ENCODE assay signal across 8 cellular contexts in the genomic region with DNA sequence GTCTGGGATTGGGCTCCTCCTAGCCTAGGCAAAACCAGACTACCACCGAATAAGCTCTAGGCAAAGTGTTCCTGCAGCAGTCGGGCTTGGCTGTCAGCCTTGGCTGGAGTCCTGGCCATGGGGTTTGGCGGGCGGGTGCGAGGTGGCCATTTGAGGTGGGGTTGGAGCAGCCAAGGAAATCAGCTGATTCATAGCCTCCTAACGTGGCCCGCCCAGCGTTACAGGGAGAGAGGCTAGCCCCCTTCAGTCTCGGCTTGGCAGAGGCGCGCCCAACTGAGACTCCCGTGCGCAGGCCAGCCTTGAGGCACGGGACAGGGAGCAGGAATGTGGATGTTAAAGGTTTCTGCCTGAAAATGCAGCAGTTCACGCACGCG. TPM values are rescaled to one million over a fixed set of nuclear protein-coding genes. Genes with fewer than 3 reads are reported as not detected.
DNase-seq lines count a peak whose midpoint lies in the region; ATAC-seq lines count a peak whose summit lies in the region.

No MANE protein-coding gene starts in this region.

- H3K36me3 Mint-ChIP-seq in dendritic cell treated with granulocyte-macrophage colony-stimulating factor and Interleukin-4, amounts not matched to agents 40 ng/mL and 50 ng/mL, for 4 days (ENCODE audit: low read depth), result peaks cover 14% of the 10 kb centered on the region
- H3K36me3 Mint-ChIP-seq in activated CD4-positive, alpha-beta T cell treated with anti-CD3 and anti-CD28 coated beads for 36 hours (ENCODE audit: low read depth), result no peaks in the 10 kb centered on the region
- H3K36me3 Mint-ChIP-seq in stimulated activated naive B cell treated with anti-CD40 and anti-IgM and Interleukin-4, amounts not matched to agents 10 μg/mL and 1 μg/mL and 100 μg/mL, for 72 hours, result no peaks in the 10 kb centered on the region

- POLR2A ChIA-PET in activated CD4-positive, alpha-beta T cell treated with anti-CD3 and anti-CD28 coated beads for 36 hours (lab: Charles Lee), result no interaction called here

- H3K4me1 Mint-ChIP-seq in dendritic cell treated with granulocyte-macrophage colony-stimulating factor and Interleukin-4, amounts not matched to agents 40 ng/mL and 50 ng/mL, for 4 days (ENCODE audit: low read depth), result peaks cover 55% of the 10 kb centered on the region
- H3K4me1 Mint-ChIP-seq in activated CD4-positive, alpha-beta T cell treated with anti-CD3 and anti-CD28 coated beads for 36 hours, result peaks cover 5% of the 10 kb centered on the region
- H3K4me1 Mint-ChIP-seq in stimulated activated naive B cell treated with anti-CD40 and anti-IgM and Interleukin-4, amounts not matched to agents 10 μg/mL and 1 μg/mL and 100 μg/mL, for 72 hours, result peaks cover 5 to 24% of the 10 kb centered on the region in 2 donors

- peaks cover 76% of the 10 kb centered on the region for H3K27me3 Mint-ChIP-seq in dendritic cell treated with granulocyte-macrophage colony-stimulating factor and Interleukin-4, amounts not matched to agents 40 ng/mL and 50 ng/mL, for 4 days
- peaks cover 65% of the 10 kb centered on the region for H3K27me3 Mint-ChIP-seq in activated CD4-positive, alpha-beta T cell treated with anti-CD3 and anti-CD28 coated beads for 36 hours
- H3K27me3 Mint-ChIP-seq in stimulated activated naive B cell treated with anti-CD40 and anti-IgM and Interleukin-4, amounts not matched to agents 10 μg/mL and 1 μg/mL and 100 μg/mL, for 72 hours, result peaks cover 66 to 84% of the 10 kb centered on the region in 2 donors

- peak overlapping the region; percentile 83 for H3K4me3 Mint-ChIP-seq in dendritic cell treated with granulocyte-macrophage colony-stimulating factor and Interleukin-4, amounts not matched to agents 40 ng/mL and 50 ng/mL, for 4 days
- H3K4me3 Mint-ChIP-seq in activated CD4-positive, alpha-beta T cell treated with anti-CD3 and anti-CD28 coated beads for 36 hours, result no peak overlapping the region
- H3K4me3 Mint-ChIP-seq in stimulated activated naive B cell treated with anti-CD40 and anti-IgM and Interleukin-4, amounts not matched to agents 10 μg/mL and 1 μg/mL and 100 μg/mL, for 72 hours, result no peak overlapping the region

- no peaks in the 10 kb centered on the region for H3K9me3 Mint-ChIP-seq in dendritic cell treated with granulocyte-macrophage colony-stimulating factor and Interleukin-4, amounts not matched to agents 40 ng/mL and 50 ng/mL, for 4 days
- H3K9me3 Mint-ChIP-seq in activated CD4-positive, alpha-beta T cell treated with anti-CD3 and anti-CD28 coated beads for 36 hours (ENCODE audit: low read depth), result no peaks in the 10 kb centered on the region
- no peaks in the 10 kb centered on the region for H3K9me3 Mint-ChIP-seq in stimulated activated naive B cell treated with anti-CD40 and anti-IgM and Interleukin-4, amounts not matched to agents 10 μg/mL and 1 μg/mL and 100 μg/mL, for 72 hours

- no peak for ATAC-seq in GM21423 (IDR thresholded peaks at IDR 0.05; ENCODE audit: unreplicated experiment)
- ATAC-seq in activated CD4-positive, alpha-beta T cell treated with anti-CD3 and anti-CD28 coated beads for 36 hours, result no peak
- ATAC-seq in stimulated activated naive B cell treated with anti-CD40 and anti-IgM and Interleukin-4, amounts not matched to agents 10 μg/mL and 1 μg/mL and 100 μg/mL, for 72 hours (replicated peaks), result no peak
- no peak for ATAC-seq in GM18519 (IDR thresholded peaks at IDR 0.05; ENCODE audit: low FRiP score, unreplicated experiment)

- CTCF ChIA-PET in activated CD4-positive, alpha-beta T cell treated with anti-CD3 and anti-CD28 coated beads for 36 hours (lab: Charles Lee), result interaction anchor here (0.6 to 4.2 kb wide), 3 partner anchors 146 to 698 kb away, joined by 3 to 22 read pairs (median 3); no protein-coding TSS in a partner anchor

- peak overlapping the region; percentile 94 for H3K27ac ChIP-seq in temporal lobe (ENCODE audit: low read depth, low read length)

- peak in 49 of 76 experiments; percentile 4 to 58 (median 29) for DNase-seq in HUDEP-2 (lab: John Stamatoyannopoulos, UW; ENCODE audit: unreplicated experiment in 76 of 76)
- DNase-seq in left kidney (ENCODE audit: low read depth, low spot score), result peak; percentile 86
- no peak for DNase-seq in activated CD4-positive, alpha-beta T cell treated with anti-CD3 and anti-CD28 coated beads for 36 hours
- DNase-seq in stimulated activated naive B cell treated with anti-CD40 and anti-IgM and Interleukin-4, amounts not matched to agents 10 μg/mL and 1 μg/mL and 100 μg/mL, for 72 hours, result no peak

- intact Hi-C loops in dendritic cell treated with granulocyte-macrophage colony-stimulating factor and Interleukin-4, amounts not matched to agents 40 ng/mL and 50 ng/mL, for 4 days (cut with micrococcal nuclease), result loop anchor here (5.0 kb wide), 3 partner anchors 264 to 734 kb away; a partner anchor contains a TSS
- intact Hi-C loops in activated CD4-positive, alpha-beta T cell treated with anti-CD3 and anti-CD28 coated beads for 36 hours (cut with DNase I, micrococcal nuclease), result no loop called here

- H3K27ac Mint-ChIP-seq in dendritic cell treated with granulocyte-macrophage colony-stimulating factor and Interleukin-4, amounts not matched to agents 40 ng/mL and 50 ng/mL, for 4 days, result peak overlapping the region; percentile 65
- H3K27ac Mint-ChIP-seq in activated CD4-positive, alpha-beta T cell treated with anti-CD3 and anti-CD28 coated beads for 36 hours, result no peak overlapping the region
- no peak overlapping the region for H3K27ac Mint-ChIP-seq in stimulated activated naive B cell treated with anti-CD40 and anti-IgM and Interleukin-4, amounts not matched to agents 10 μg/mL and 1 μg/mL and 100 μg/mL, for 72 hours

RNA-seq across cellular contexts. Expression of a gene that starts 1.9 kb away (rescaled TPM):
- 9.1 TPM for total RNA-seq in temporal lobe
- total RNA-seq in activated CD4-positive, alpha-beta T cell treated with anti-CD3 and anti-CD28 coated beads for 36 hours, result under 1 TPM in 1 of 2 experiments, not detected in 1; 0.16 TPM

Comparison
In these comparisons a context has a peak if more than half of its experiments do, and no peak if none do; other contexts are left out.
1. DNase-seq: peak in HUDEP-2 (49 of 76) and left kidney (single experiment); none in activated CD4-positive, alpha-beta T cell treated with anti-CD3 and anti-CD28 coated beads for 36 hours (single experiment) and stimulated activated naive B cell treated with anti-CD40 and anti-IgM and Interleukin-4, amounts not matched to agents 10 μg/mL and 1 μg/mL and 100 μg/mL, for 72 hours (single experiment).